1 cellular context compared by ENCODE assay signal in the genomic region with DNA sequence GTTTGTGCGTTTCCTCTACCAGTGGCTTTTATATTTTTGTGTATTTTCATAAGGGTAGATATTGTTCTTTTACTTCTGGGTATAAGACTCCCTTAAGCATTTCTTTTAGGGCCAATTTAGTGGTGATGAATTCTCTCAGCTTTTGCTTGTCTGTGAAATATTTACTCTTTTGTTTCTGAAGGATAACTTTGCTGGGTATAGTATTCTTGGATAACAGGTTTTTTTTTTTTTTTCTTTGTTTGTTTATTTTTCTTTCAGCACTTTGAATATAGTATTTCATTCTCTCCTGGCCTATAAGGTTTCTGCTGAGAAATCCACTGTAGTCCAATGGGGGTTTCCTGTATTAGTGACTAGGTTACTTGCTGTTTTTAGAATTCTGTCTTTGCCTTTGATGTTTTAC.
TF ChIP-seq lines count a peak whose summit lies in the region.

No MANE protein-coding gene starts in this region.

TF ChIP-seq in HEK293, 187 proteins besides CTCF, POLR2A, EP300 and RAD21 (continued from another document):
- TF ChIP-seq, protein P1, sequence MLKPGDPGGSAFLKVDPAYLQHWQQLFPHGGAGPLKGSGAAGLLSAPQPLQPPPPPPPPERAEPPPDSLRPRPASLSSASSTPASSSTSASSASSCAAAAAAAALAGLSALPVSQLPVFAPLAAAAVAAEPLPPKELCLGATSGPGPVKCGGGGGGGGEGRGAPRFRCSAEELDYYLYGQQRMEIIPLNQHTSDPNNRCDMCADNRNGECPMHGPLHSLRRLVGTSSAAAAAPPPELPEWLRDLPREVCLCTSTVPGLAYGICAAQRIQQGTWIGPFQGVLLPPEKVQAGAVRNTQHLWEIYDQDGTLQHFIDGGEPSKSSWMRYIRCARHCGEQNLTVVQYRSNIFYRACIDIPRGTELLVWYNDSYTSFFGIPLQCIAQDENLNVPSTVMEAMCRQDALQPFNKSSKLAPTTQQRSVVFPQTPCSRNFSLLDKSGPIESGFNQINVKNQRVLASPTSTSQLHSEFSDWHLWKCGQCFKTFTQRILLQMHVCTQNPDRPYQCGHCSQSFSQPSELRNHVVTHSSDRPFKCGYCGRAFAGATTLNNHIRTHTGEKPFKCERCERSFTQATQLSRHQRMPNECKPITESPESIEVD (tag by site-specific recombination; IDR thresholded peaks at IDR 0.05), result no peak
- TF ChIP-seq BCL11B (tag by site-specific recombination; IDR thresholded peaks at IDR 0.05; ENCODE audit: low read depth) (no peak), ZNF544 (tag by site-specific recombination; IDR thresholded peaks at IDR 0.05) (no peak), ZSCAN30 (tag by site-specific recombination; IDR thresholded peaks at IDR 0.05) (no peak), ZNF416 (tag by site-specific recombination; IDR thresholded peaks at IDR 0.05) (no peak), SP3 (tag by site-specific recombination; IDR thresholded peaks at IDR 0.05) (no peak)
